11 cellular contexts compared by ENCODE assay signal in the genomic region with DNA sequence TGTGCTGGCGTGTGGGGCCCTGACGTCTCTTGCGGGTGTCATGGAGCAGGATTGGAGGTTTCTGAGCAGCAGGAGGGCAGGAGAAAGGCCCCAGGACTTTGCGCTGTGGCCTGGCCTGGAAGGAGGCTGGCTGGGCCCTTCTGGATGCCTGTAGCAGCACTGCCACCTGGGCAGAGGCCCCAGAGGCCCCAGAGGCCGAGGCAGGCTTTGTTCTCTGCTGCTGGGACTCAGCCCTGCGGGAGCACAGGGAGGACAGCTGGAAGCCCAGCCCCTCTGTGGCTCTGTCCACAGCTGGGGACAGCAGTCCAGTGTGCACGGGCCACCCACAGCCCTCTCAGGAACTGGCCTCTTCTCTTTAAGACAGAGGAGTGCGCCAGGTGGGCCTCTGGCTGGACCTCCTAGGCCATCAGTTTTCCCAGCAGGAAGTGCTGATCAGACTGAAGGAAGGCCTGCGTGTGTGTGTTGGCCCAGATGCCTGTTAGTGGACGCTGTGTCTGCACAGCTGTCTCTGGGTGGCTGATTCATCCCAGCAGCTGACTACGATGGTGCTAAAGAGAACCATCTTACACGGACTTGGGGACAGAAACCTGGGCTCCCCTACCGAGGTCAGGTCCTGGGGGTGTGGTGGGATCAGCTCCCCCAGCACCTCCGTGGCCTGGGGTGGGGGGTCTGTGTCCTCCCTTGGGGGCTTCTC. TPM values are rescaled to one million over a fixed set of nuclear protein-coding genes. Genes with fewer than 3 reads are reported as not detected.
DNase-seq lines count a peak whose midpoint lies in the region; TF ChIP-seq lines count a peak whose summit lies in the region.
"Had no signal": no experiment of that assay in that cellular context is flagged by ENCODE, and none has a peak within 500 bp of the region (broad histone marks: within the 10 kb centered on the region; RNA-seq: fewer than 3 reads in every experiment).

No MANE protein-coding gene starts in this region.

- no peak overlapping the region for H3K4me3 ChIP-seq in BE2C (ENCODE audit: low read depth, low read length)
- no peak overlapping the region for H3K4me3 ChIP-seq in tibial artery
- no peak overlapping the region for H3K4me3 ChIP-seq in spleen

- H3K36me3 ChIP-seq in BE2C (peaks cover 3% of the 10 kb centered on the region), tibial artery (peaks cover 15 to 27% (median 16%) of the 10 kb centered on the region in 3 donors), spleen (peaks cover 0 to 38% (median 17%) of the 10 kb centered on the region in 6 donors)

- peaks cover 36% of the 10 kb centered on the region for H3K4me1 ChIP-seq in BE2C
- peaks cover 0 to 22% (median 0%) of the 10 kb centered on the region in 4 donors for H3K4me1 ChIP-seq in tibial artery
- peaks cover 25 to 89% (median 65%) of the 10 kb centered on the region in 6 donors for H3K4me1 ChIP-seq in spleen

- H3K9me3 Mint-ChIP-seq in endothelial cell (ENCODE audit: unreplicated experiment) = no peaks in the 10 kb centered on the region
- H3K9me3 Mint-ChIP-seq: T-helper 1 cell treated with Interleukin-12 subunit alpha and Interleukin-12 subunit beta and Interleukin-4 antibody, amounts not matched to agents 30 μg/mL and 1 μg/mL, for 36 hours had no signal

- H3K36me3 Mint-ChIP-seq in endothelial cell (ENCODE audit: low read depth, unreplicated experiment) = peaks cover 13% of the 10 kb centered on the region

- peak; percentile 65 for DNase-seq in BE2C
- peak; percentile 38 for DNase-seq in NCI-H1092 treated with DMSO at 0.1 percent for 48 hours (lab: John Stamatoyannopoulos, UW)
- DNase-seq in dedifferentiated amniotic fluid mesenchymal stem cell (ENCODE audit: extremely low spot score) = peak; percentile 21
- DNase-seq in myocyte (ENCODE audit: low read depth) = peak; percentile 94
- no peak for DNase-seq in tibial artery
- DNase-seq in endothelial cell (ENCODE audit: low spot score) = no peak
- no peak for DNase-seq in D341Med (ENCODE audit: low spot score)
- no peak for DNase-seq in spleen
- DNase-seq: GF-D8 had no signal

- intact Hi-C loops in tibial artery (cut with DNase I; ENCODE audit: low total_unique reads) (no loop called here), spleen (cut with DNase I; ENCODE audit: low total_unique reads) (no loop called here)

- peaks cover 10% of the 10 kb centered on the region for H3K4me1 Mint-ChIP-seq in endothelial cell (ENCODE audit: unreplicated experiment)

- no peak overlapping the region for H3K27ac Mint-ChIP-seq in endothelial cell (ENCODE audit: unreplicated experiment)

- no peak for TF ChIP-seq CTCF in BE2C (IDR thresholded peaks at IDR 0.05; ENCODE audit: low read depth, low read length)
- no peak for TF ChIP-seq CTCF in tibial artery (IDR thresholded peaks at IDR 0.05)
- no peak for TF ChIP-seq CTCF in endothelial cell (IDR thresholded peaks at IDR 0.05; ENCODE audit: unreplicated experiment)
- TF ChIP-seq CTCF in spleen (IDR thresholded peaks at IDR 0.05 in 8 of 11, conservative IDR thresholded peaks at IDR 0.05 in 3 of 11) = no peak

- peaks cover 10% of the 10 kb centered on the region for H3K27me3 Mint-ChIP-seq in endothelial cell (ENCODE audit: unreplicated experiment)

- no peak overlapping the region for H3K4me3 Mint-ChIP-seq in endothelial cell (ENCODE audit: unreplicated experiment)

- H3K9me3 ChIP-seq in BE2C (no peaks in the 10 kb centered on the region), tibial artery (no peaks in the 10 kb centered on the region), spleen (no peaks in the 10 kb centered on the region)

- H3K27ac ChIP-seq in tibial artery (no peak overlapping the region), spleen (peak overlapping the region in 2 of 8 donors; percentile 1 to 7)

- H3K27me3 ChIP-seq in BE2C (no peaks in the 10 kb centered on the region), tibial artery (no peaks in the 10 kb centered on the region), spleen (replicated peaks in 1 of 7) (no peaks in the 10 kb centered on the region)

- no peak for TF ChIP-seq POLR2A in spleen (IDR thresholded peaks at IDR 0.05)

- 78 to 90% (median 86%) methylated on average over 8 to 14 of the region's 14 CpGs for WGBS in spleen, 5 donors

RNA-seq across cellular contexts. Expression of a gene that starts 26.8 kb away (rescaled TPM):
- 0.54 TPM for polyA plus RNA-seq in BE2C (2012; ENCODE audit: insufficient read depth, insufficient read length, low read depth)
- total RNA-seq in myocyte (not detected in 2 replicates), endothelial cell (ENCODE audit: unreplicated experiment) (0.31 TPM), spleen (under 1 TPM in 2 of 7 donors, not detected in 5; 0.12 to 0.13 TPM)
- 0.16 TPM for polyA plus RNA-seq in myocyte (2012)
- polyA plus RNA-seq in spleen = under 1 TPM; 0.05 to 0.16 (median 0.15) TPM
- total RNA-seq: frontal cortex had no signal

Comparison
In these comparisons a context has a peak if more than half of its experiments do, and no peak if none do; other contexts are left out.
1. DNase-seq: peak in BE2C (single experiment), NCI-H1092 treated with DMSO at 0.1 percent for 48 hours (single experiment), dedifferentiated amniotic fluid mesenchymal stem cell (single experiment) and myocyte (single experiment); none in tibial artery (0 of 2), endothelial cell (single experiment), D341Med (single experiment) and spleen (single experiment).